ENCODE assay signal across 1 cellular context in genomic region chr17:40016692-40017000, GRCh38.
TF ChIP-seq lines count a peak whose summit lies in the region.

No MANE protein-coding gene starts in this region.

TF ChIP-seq in SK-N-SH treated with all-trans-retinoic acid at 6 μM for 48 hours, 23 proteins besides CTCF, POLR2A, EP300 and RAD21 (continued from another document):
- TF ChIP-seq PATZ1 (CRISPR knock-in tag; IDR thresholded peaks at IDR 0.05; ENCODE audit: borderline replicate concordance) (no peak), ISL1 (CRISPR knock-in tag; IDR thresholded peaks at IDR 0.05) (no peak), GLIS3 (CRISPR knock-in tag; IDR thresholded peaks at IDR 0.05) (no peak), BACH2 (CRISPR knock-in tag; IDR thresholded peaks at IDR 0.05; ENCODE audit: borderline replicate concordance) (no peak), TOX (CRISPR knock-in tag; IDR thresholded peaks at IDR 0.05; ENCODE audit: borderline replicate concordance) (no peak), ESRRG (CRISPR knock-in tag; IDR thresholded peaks at IDR 0.05) (no peak), OSR1 (CRISPR knock-in tag; IDR thresholded peaks at IDR 0.05) (no peak), ZC3H10 (CRISPR knock-in tag; IDR thresholded peaks at IDR 0.05) (no peak), TSHZ2 (CRISPR knock-in tag; IDR thresholded peaks at IDR 0.05) (no peak)
